In genomic region chr9:69946800-69947437, GRCh38 we compare ENCODE assay signal across 10 cellular contexts.
DNase-seq lines count a peak whose midpoint lies in the region; ATAC-seq and TF ChIP-seq lines count a peak whose summit lies in the region.
"Had no signal": no experiment of that assay in that cellular context is flagged by ENCODE, and none has a peak within 500 bp of the region (broad histone marks: within the 10 kb centered on the region; RNA-seq: fewer than 3 reads in every experiment).

No MANE protein-coding gene starts in this region.

- no peak overlapping the region for H3K4me3 Mint-ChIP-seq in naive thymus-derived CD4-positive, alpha-beta T cell
- no peak overlapping the region for H3K4me3 Mint-ChIP-seq in neural progenitor cell
- no peak overlapping the region for H3K4me3 Mint-ChIP-seq in progenitor cell of endocrine pancreas (ENCODE audit: low read depth)

- H3F3A ChIP-seq in neural progenitor cell (ENCODE audit: low read depth): no peaks in the 10 kb centered on the region

- CTCF ChIA-PET in naive thymus-derived CD4-positive, alpha-beta T cell (lab: Charles Lee): interaction anchor here (0.6 to 0.7 kb wide), 2 partner anchors 8 to 92 kb away, joined by 3 read pairs; no protein-coding TSS in a partner anchor

- peak; percentile 72 for ATAC-seq in naive thymus-derived CD4-positive, alpha-beta T cell
- no peak for ATAC-seq in HG03196 (IDR thresholded peaks at IDR 0.05; ENCODE audit: unreplicated experiment)

- no peaks in the 10 kb centered on the region for H3K36me3 Mint-ChIP-seq in naive thymus-derived CD4-positive, alpha-beta T cell
- H3K36me3 Mint-ChIP-seq in neural progenitor cell (no peaks in the 10 kb centered on the region), progenitor cell of endocrine pancreas (ENCODE audit: insufficient read depth) (no peaks in the 10 kb centered on the region)

- H3K4me2 ChIP-seq in neural progenitor cell: no peak overlapping the region

- no peaks in the 10 kb centered on the region for H3K4me1 ChIP-seq in naive thymus-derived CD4-positive, alpha-beta T cell (ENCODE audit: control insufficient read depth in 2 of 2, insufficient read depth in 2 of 2, low read length in 2 of 2)
- H3K4me1 ChIP-seq in neural progenitor cell: no peaks in the 10 kb centered on the region

- H3K27me3 ChIP-seq in naive thymus-derived CD4-positive, alpha-beta T cell (ENCODE audit: control insufficient read depth in 2 of 2, insufficient read depth in 2 of 2, low read length in 2 of 2): peaks cover 0 to 4% of the 10 kb centered on the region in 2 donors
- H3K27me3 ChIP-seq in neural progenitor cell: no peaks in the 10 kb centered on the region

- no peaks in the 10 kb centered on the region for H3K36me3 ChIP-seq in naive thymus-derived CD4-positive, alpha-beta T cell (ENCODE audit: control insufficient read depth in 2 of 3, insufficient read depth in 3 of 3, low read length in 3 of 3)
- no peaks in the 10 kb centered on the region for H3K36me3 ChIP-seq in neural progenitor cell

- H3K9ac ChIP-seq in neural progenitor cell: no peak overlapping the region

- TF ChIP-seq CTCF in neural progenitor cell (IDR thresholded peaks at IDR 0.05): no peak
- TF ChIP-seq CTCF in progenitor cell of endocrine pancreas (IDR thresholded peaks at IDR 0.05; ENCODE audit: unreplicated experiment): no peak

- H3K27ac ChIP-seq in epithelial cell of prostate: peak overlapping the region; percentile 70
- no peak overlapping the region for H3K27ac ChIP-seq in naive thymus-derived CD4-positive, alpha-beta T cell (ENCODE audit: low read depth, low read length)
- H3K27ac ChIP-seq in neural progenitor cell: no peak overlapping the region

- peaks cover 0 to 5% (median 0%) of the 10 kb centered on the region in 7 donors for H3K4me1 Mint-ChIP-seq in naive thymus-derived CD4-positive, alpha-beta T cell
- peaks cover 14% of the 10 kb centered on the region for H3K4me1 Mint-ChIP-seq in neural progenitor cell
- H3K4me1 Mint-ChIP-seq in progenitor cell of endocrine pancreas (ENCODE audit: low read depth): no peaks in the 10 kb centered on the region

- peak; percentile 54 for DNase-seq in COLO829 (ENCODE audit: low spot score)
- DNase-seq in NCI-H69 (lab: John Stamatoyannopoulos, UW): peak; percentile 5
- DNase-seq in epithelial cell of prostate (ENCODE audit: low read depth, low spot score): peak; percentile 26
- no peak for DNase-seq in naive thymus-derived CD4-positive, alpha-beta T cell
- DNase-seq in T1000 (lab: John Stamatoyannopoulos, UW): no peak
- no peak for DNase-seq in neural progenitor cell (ENCODE audit: low spot score)
- DNase-seq in progenitor cell of endocrine pancreas (ENCODE audit: low spot score, unreplicated experiment): no peak
- DNase-seq: activated CD4-positive, alpha-beta T cell treated with anti-CD3 and anti-CD28 coated beads for 4 hours; NCI-H526 treated with DMSO at 0.1 percent for 48 hours had no signal

- H4K20me1 ChIP-seq in neural progenitor cell (ENCODE audit: low read depth): no peaks in the 10 kb centered on the region

- POLR2A ChIA-PET in naive thymus-derived CD4-positive, alpha-beta T cell (lab: Charles Lee): no interaction called here

- no peak overlapping the region for H3K27ac Mint-ChIP-seq in naive thymus-derived CD4-positive, alpha-beta T cell
- H3K27ac Mint-ChIP-seq in neural progenitor cell (no peak overlapping the region), progenitor cell of endocrine pancreas (no peak overlapping the region)

- H3K4me3 ChIP-seq in naive thymus-derived CD4-positive, alpha-beta T cell (ENCODE audit: low read length): no peak overlapping the region
- no peak overlapping the region for H3K4me3 ChIP-seq in neural progenitor cell

- H3K79me2 ChIP-seq in neural progenitor cell (ENCODE audit: low read depth): no peaks in the 10 kb centered on the region

- no peaks in the 10 kb centered on the region for H3K9me3 ChIP-seq in naive thymus-derived CD4-positive, alpha-beta T cell (ENCODE audit: control insufficient read depth in 2 of 3, low read length in 3 of 3)
- H3K9me3 ChIP-seq in neural progenitor cell (ENCODE audit: low read depth): no peaks in the 10 kb centered on the region

- H3K9me3 Mint-ChIP-seq in naive thymus-derived CD4-positive, alpha-beta T cell: peaks cover 0 to 10% (median 4%) of the 10 kb centered on the region in 11 donors
- H3K9me3 Mint-ChIP-seq in neural progenitor cell (no peaks in the 10 kb centered on the region), progenitor cell of endocrine pancreas (ENCODE audit: low read depth) (no peaks in the 10 kb centered on the region)

- no peak overlapping the region for H2AFZ ChIP-seq in neural progenitor cell (replicated peaks)

- peaks cover 18 to 41% (median 31%) of the 10 kb centered on the region in 5 donors for H3K27me3 Mint-ChIP-seq in naive thymus-derived CD4-positive, alpha-beta T cell
- H3K27me3 Mint-ChIP-seq in neural progenitor cell (ENCODE audit: insufficient read depth, low read depth) (no peaks in the 10 kb centered on the region), progenitor cell of endocrine pancreas (no peaks in the 10 kb centered on the region)

- intact Hi-C loops in naive thymus-derived CD4-positive, alpha-beta T cell (cut with micrococcal nuclease): no loop called here

Comparison
In these comparisons a context has a peak if more than half of its experiments do, and no peak if none do; other contexts are left out.
1. DNase-seq: peak in COLO829 (single experiment), NCI-H69 (single experiment) and epithelial cell of prostate (single experiment); none in naive thymus-derived CD4-positive, alpha-beta T cell (0 of 9), T1000 (single experiment), neural progenitor cell (single experiment) and progenitor cell of endocrine pancreas (single experiment).